11 cellular contexts compared by ENCODE assay signal in the genomic region with DNA sequence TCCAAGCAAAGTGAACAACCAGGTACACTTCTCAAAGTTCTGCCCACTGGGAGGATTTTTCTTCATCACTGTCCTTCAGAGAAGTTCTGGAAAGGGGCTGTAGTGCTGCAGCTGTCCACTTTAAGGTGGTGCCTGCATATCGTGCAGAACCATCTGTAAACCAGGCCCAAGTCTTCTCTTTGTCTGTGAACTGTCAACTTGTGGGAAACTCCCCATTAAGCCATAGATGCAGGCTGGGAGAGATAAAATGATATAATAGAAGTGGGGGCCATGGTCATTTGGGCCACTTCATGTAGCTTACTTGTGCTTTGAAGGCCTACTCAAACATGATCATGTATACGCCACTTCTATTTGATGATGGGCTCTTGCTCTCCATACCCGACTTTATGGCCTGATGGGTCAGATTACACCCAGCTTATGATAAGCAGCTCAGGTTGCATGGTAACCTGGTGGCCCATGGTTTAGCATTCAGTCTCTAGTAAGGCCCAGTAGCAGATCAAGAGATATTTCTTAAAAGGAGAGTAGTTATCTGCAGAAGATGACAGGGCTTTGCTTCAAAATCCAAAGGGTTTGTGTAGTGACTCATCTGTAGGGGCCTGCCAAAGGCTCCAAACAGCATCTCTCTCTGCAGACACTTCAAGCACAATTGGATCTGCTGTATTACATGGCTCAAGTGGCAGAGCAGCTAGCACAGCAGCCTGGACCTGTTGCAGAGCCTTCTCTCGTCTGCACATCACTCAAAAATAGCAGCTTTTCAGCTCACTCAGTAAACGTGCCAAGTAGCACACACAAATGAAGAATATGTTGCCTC.
DNase-seq lines count a peak whose midpoint lies in the region; TF ChIP-seq lines count a peak whose summit lies in the region.
"Had no signal": no experiment of that assay in that cellular context is flagged by ENCODE, and none has a peak within 500 bp of the region (broad histone marks: within the 10 kb centered on the region; RNA-seq: fewer than 3 reads in every experiment).

No MANE protein-coding gene starts in this region.

- H3K27me3 Mint-ChIP-seq in activated T-cell treated with anti-CD3 and anti-CD28 coated beads, Interleukin-2, amount 50 U/mL, for 24 hours = peaks cover 42% of the 10 kb centered on the region

- H3K4me3 Mint-ChIP-seq in activated T-cell treated with anti-CD3 and anti-CD28 coated beads, Interleukin-2, amount 50 U/mL, for 24 hours = no peak overlapping the region
- H3K4me3 Mint-ChIP-seq: activated naive CD8-positive, alpha-beta T cell treated with anti-CD3 and anti-CD28 coated beads for 36 hours had no signal

- no peaks in the 10 kb centered on the region for H3K36me3 Mint-ChIP-seq in activated T-cell treated with anti-CD3 and anti-CD28 coated beads, Interleukin-2, amount 50 U/mL, for 24 hours (ENCODE audit: low read depth)
- H3K36me3 Mint-ChIP-seq: activated naive CD8-positive, alpha-beta T cell treated with anti-CD3 and anti-CD28 coated beads for 36 hours had no signal

- H3K4me3 ChIP-seq in astrocyte of the cerebellum (ENCODE audit: low read depth, low read length) = no peak overlapping the region
- H3K4me3 ChIP-seq: coronary artery, skin epidermis had no signal

- no peaks in the 10 kb centered on the region for H3K4me1 Mint-ChIP-seq in activated T-cell treated with anti-CD3 and anti-CD28 coated beads, Interleukin-2, amount 50 U/mL, for 24 hours (ENCODE audit: low read depth)
- H3K4me1 Mint-ChIP-seq: activated naive CD8-positive, alpha-beta T cell treated with anti-CD3 and anti-CD28 coated beads for 36 hours had no signal

- no peak overlapping the region for H3K27ac Mint-ChIP-seq in activated T-cell treated with anti-CD3 and anti-CD28 coated beads, Interleukin-2, amount 50 U/mL, for 24 hours
- H3K27ac Mint-ChIP-seq: activated naive CD8-positive, alpha-beta T cell treated with anti-CD3 and anti-CD28 coated beads for 36 hours had no signal

- in situ Hi-C loops in astrocyte of the cerebellum (cut with HindIII; ENCODE audit: low sequenced_read_pairs) = no loop called here

- peak; percentile 25 for DNase-seq in ELF-1 (ENCODE audit: low read depth, low spot score)
- DNase-seq in NCI-H187 treated with DMSO at 0.1 percent for 48 hours (lab: John Stamatoyannopoulos, UW) = peak; percentile 60
- DNase-seq in astrocyte of the cerebellum (ENCODE audit: low read depth) = peak; percentile 27
- DNase-seq in non-pigmented ciliary epithelial cell (ENCODE audit: low read depth) = peak; percentile 23
- no peak for DNase-seq in activated T-cell treated with anti-CD3 and anti-CD28 coated beads, Interleukin-2, amount 50 U/mL, for 24 hours
- DNase-seq in NCI-H774 (lab: John Stamatoyannopoulos, UW) = no peak
- no peak for DNase-seq in activated CD4-positive, alpha-beta T cell treated with anti-CD3 and anti-CD28 coated beads, Interleukin-2, amount 50 U/mL, for 48 hours
- DNase-seq: activated naive CD8-positive, alpha-beta T cell treated with anti-CD3 and anti-CD28 coated beads for 36 hours; NCI-H1048 had no signal

- no peaks in the 10 kb centered on the region for H3K9me3 Mint-ChIP-seq in activated T-cell treated with anti-CD3 and anti-CD28 coated beads, Interleukin-2, amount 50 U/mL, for 24 hours
- H3K9me3 Mint-ChIP-seq: activated naive CD8-positive, alpha-beta T cell treated with anti-CD3 and anti-CD28 coated beads for 36 hours had no signal

- TF ChIP-seq CTCF in astrocyte of the cerebellum (IDR thresholded peaks at IDR 0.05; ENCODE audit: low read depth, low read length, missing control alignments) = no peak

Comparison
In these comparisons a context has a peak if more than half of its experiments do, and no peak if none do; other contexts are left out.
1. DNase-seq: peak in ELF-1 (single experiment), NCI-H187 treated with DMSO at 0.1 percent for 48 hours (single experiment), astrocyte of the cerebellum (single experiment) and non-pigmented ciliary epithelial cell (single experiment); none in activated T-cell treated with anti-CD3 and anti-CD28 coated beads, Interleukin-2, amount 50 U/mL, for 24 hours (single experiment), NCI-H774 (single experiment) and activated CD4-positive, alpha-beta T cell treated with anti-CD3 and anti-CD28 coated beads, Interleukin-2, amount 50 U/mL, for 48 hours (0 of 2).